Comparison of ENCODE assay signal across 12 cellular contexts in the genomic region with DNA sequence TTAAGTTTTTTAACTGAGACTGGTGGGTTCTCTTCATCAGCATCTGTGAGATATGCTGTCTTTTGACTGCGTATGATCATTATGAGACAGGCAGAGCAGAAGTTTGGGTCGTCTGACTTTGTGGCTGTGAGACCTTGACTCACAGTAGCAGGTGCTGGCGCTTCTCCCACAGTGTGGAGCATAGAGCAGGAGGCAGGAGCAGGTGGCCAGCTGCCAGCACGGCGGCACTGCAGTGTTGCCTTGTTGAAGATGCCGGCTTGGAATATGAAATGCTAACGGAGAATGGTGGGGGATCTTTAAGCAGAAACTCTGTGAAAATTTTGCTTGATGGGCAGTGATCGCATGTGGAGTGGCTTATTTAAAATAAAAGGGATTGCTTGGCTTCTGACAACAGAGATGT.
DNase-seq lines count a peak whose midpoint lies in the region; ATAC-seq and TF ChIP-seq lines count a peak whose summit lies in the region.
"Had no signal": no experiment of that assay in that cellular context is flagged by ENCODE, and none has a peak within 500 bp of the region (broad histone marks: within the 10 kb centered on the region; RNA-seq: fewer than 3 reads in every experiment).

No MANE protein-coding gene starts in this region.

- H3K27me3 ChIP-seq in endocrine pancreas (ENCODE audit: control insufficient read depth, insufficient read depth, low read length), result no peaks in the 10 kb centered on the region
- no peaks in the 10 kb centered on the region for H3K27me3 ChIP-seq in skeletal muscle satellite cell (ENCODE audit: control insufficient read depth, insufficient read depth, low read length)
- H3K27me3 ChIP-seq: esophagus muscularis mucosa had no signal

- H3K4me3 ChIP-seq in endocrine pancreas (ENCODE audit: control insufficient read depth, insufficient read depth, low read length), result peak overlapping the region; percentile 50
- H3K4me3 ChIP-seq in skeletal muscle satellite cell (ENCODE audit: low read length), result peak overlapping the region; percentile 36
- H3K4me3 ChIP-seq: esophagus muscularis mucosa had no signal

- no peak overlapping the region for H3K9ac ChIP-seq in endocrine pancreas (ENCODE audit: control insufficient read depth, insufficient read depth, low read length)
- peak overlapping the region; percentile 5 for H3K9ac ChIP-seq in skeletal muscle satellite cell (ENCODE audit: low read depth, low read length)

- in situ Hi-C loops in KBM-7 (cut with MboI; ENCODE audit: low pct_unique_long_range_greater_than_20kb, low sequenced_read_pairs), result no loop called here

- H3K4me2 ChIP-seq in skeletal muscle satellite cell (ENCODE audit: low read length), result peak overlapping the region; percentile 61

- no peak for TF ChIP-seq POLR2A in GM18505 (IDR thresholded peaks at IDR 0.05; ENCODE audit: borderline replicate concordance, extremely low read depth, insufficient read depth, insufficient read length)

- DNase-seq in NCI-H748 (lab: John Stamatoyannopoulos, UW; ENCODE audit: unreplicated experiment), result peak; percentile 50
- DNase-seq in NCI-H748 treated with DMSO at 0.1 percent for 48 hours (lab: John Stamatoyannopoulos, UW), result no peak
- peak; percentile 63 for DNase-seq in NCI-H446 treated with DMSO at 0.1 percent for 48 hours (lab: John Stamatoyannopoulos, UW)
- no peak for DNase-seq in GM03348 (ENCODE audit: low spot score)
- DNase-seq in KBM-7, result no peak
- DNase-seq: T1000 had no signal

- no peak for ATAC-seq in GM18505 (IDR thresholded peaks at IDR 0.05; ENCODE audit: unreplicated experiment)
- ATAC-seq: natural killer cell treated with Interleukin-12 subunit alpha and Interleukin-12 subunit beta and Interleukin-15 and Interleukin-18, amount 100 ng/mL, for 72 hours; stimulated activated memory B cell treated with anti-CD40 and anti-IgM and Interleukin-4, amounts not matched to agents 10 μg/mL and 1 μg/mL and 100 μg/mL, for 72 hours had no signal

- H3K9me3 ChIP-seq in endocrine pancreas (ENCODE audit: control insufficient read depth, low read length) (no peaks in the 10 kb centered on the region), skeletal muscle satellite cell (replicated peaks; ENCODE audit: low read length) (no peaks in the 10 kb centered on the region)
- H3K9me3 ChIP-seq: esophagus muscularis mucosa had no signal

- no peaks in the 10 kb centered on the region for H3K4me1 ChIP-seq in endocrine pancreas (ENCODE audit: control insufficient read depth, insufficient read depth, low read length)
- H3K4me1 ChIP-seq in skeletal muscle satellite cell (ENCODE audit: control insufficient read depth, insufficient read depth, low read length), result peaks cover 31% of the 10 kb centered on the region
- H3K4me1 ChIP-seq: esophagus muscularis mucosa had no signal

- H3K36me3 ChIP-seq in endocrine pancreas (ENCODE audit: control insufficient read depth, insufficient read depth, low read length) (no peaks in the 10 kb centered on the region), skeletal muscle satellite cell (ENCODE audit: insufficient read depth, low read length) (no peaks in the 10 kb centered on the region)
- H3K36me3 ChIP-seq: esophagus muscularis mucosa had no signal

Comparison
In these comparisons a context has a peak if more than half of its experiments do, and no peak if none do; other contexts are left out.
1. DNase-seq: peak in NCI-H748 (single experiment) and NCI-H446 treated with DMSO at 0.1 percent for 48 hours (single experiment); none in NCI-H748 treated with DMSO at 0.1 percent for 48 hours (single experiment), GM03348 (single experiment) and KBM-7 (single experiment).